29 cellular contexts compared by ENCODE assay signal in genomic region chr20:12170406-12170805, GRCh38.
"Had no signal": no experiment of that assay in that cellular context is flagged by ENCODE, and none has a peak within 500 bp of the region (broad histone marks: within the 10 kb centered on the region; RNA-seq: fewer than 3 reads in every experiment).

No MANE protein-coding gene starts in this region.

- H3K4me1 Mint-ChIP-seq: activated CD4-positive, alpha-beta T cell treated with anti-CD3 and anti-CD28 coated beads for 36 hours; activated CD4-positive, alpha-beta T cell treated with anti-CD3 and anti-CD28 coated beads, Interleukin-2, amount 10 ng/mL, durations not matched to agents 24 days and 14 days; activated CD8-positive, alpha-beta memory T cell treated with anti-CD3 and anti-CD28 coated beads, Interleukin-2, amount 10 ng/mL, durations not matched to agents 7 days and 5 days; activated naive CD4-positive, alpha-beta T cell treated with anti-CD3 and anti-CD28 coated beads, Interleukin-2, amount 50 U/mL, for 24 hours; activated naive CD8-positive, alpha-beta T cell treated with anti-CD3 and anti-CD28 coated beads for 36 hours; activated naive CD8-positive, alpha-beta T cell treated with anti-CD3 and anti-CD28 coated beads, Interleukin-2, amount 50 U/mL, for 24 hours had no signal

- H3K27ac Mint-ChIP-seq: activated CD4-positive, alpha-beta memory T cell treated with anti-CD3 and anti-CD28 coated beads for 36 hours; activated CD4-positive, alpha-beta T cell treated with anti-CD3 and anti-CD28 coated beads for 36 hours; activated CD4-positive, alpha-beta T cell treated with anti-CD3 and anti-CD28 coated beads, Interleukin-2, amount 10 ng/mL, durations not matched to agents 24 days and 14 days; activated CD8-positive, alpha-beta memory T cell treated with anti-CD3 and anti-CD28 coated beads, Interleukin-2, amount 10 ng/mL, durations not matched to agents 7 days and 5 days; activated CD8-positive, alpha-beta T cell treated with anti-CD3 and anti-CD28 coated beads, Interleukin-2, amount 10 ng/mL, durations not matched to agents 7 days and 5 days; activated naive CD4-positive, alpha-beta T cell treated with anti-CD3 and anti-CD28 coated beads for 36 hours; activated naive CD4-positive, alpha-beta T cell treated with anti-CD3 and anti-CD28 coated beads, Interleukin-2, amount 50 U/mL, for 24 hours; activated naive CD8-positive, alpha-beta T cell treated with anti-CD3 and anti-CD28 coated beads for 36 hours; activated naive CD8-positive, alpha-beta T cell treated with anti-CD3 and anti-CD28 coated beads, Interleukin-2, amount 50 U/mL, for 24 hours; activated T-helper 1 cell treated with anti-CD3 and anti-CD28 coated beads, Interleukin-12 subunit alpha, Interleukin-12 subunit beta, Interleukin-2, Interleukin-4 antibody, amounts not matched to agents 30 ng/mL and 10 ng/mL and 1 ng/mL, durations not matched to agents 14 hours and 24 hours and 36 hours; activated T-helper 2 cell treated with anti-CD3 and anti-CD28 coated beads, Interferon-gamma antibody, Interleukin-2, Interleukin-4, amounts not matched to agents 10 μg/mL and 5 μg/mL and 100 μg/mL, durations not matched to agents 14 hours and 24 hours and 36 hours; effector memory CD8-positive, alpha-beta T cell had no signal

- H3K36me3 ChIP-seq: adrenal gland, ascending aorta, brain microvascular endothelial cell, esophagus muscularis mucosa had no signal

- H3K27me3 ChIP-seq: adrenal gland, ascending aorta, brain microvascular endothelial cell, esophagus muscularis mucosa had no signal

- H3K4me3 ChIP-seq: adrenal gland, ascending aorta, esophagus muscularis mucosa had no signal

- ATAC-seq: activated CD4-positive, alpha-beta T cell treated with anti-CD3 and anti-CD28 coated beads for 36 hours; activated CD8-positive, alpha-beta memory T cell treated with anti-CD3 and anti-CD28 coated beads, Interleukin-2, amount 10 ng/mL, durations not matched to agents 7 days and 5 days; activated CD8-positive, alpha-beta T cell treated with anti-CD3 and anti-CD28 coated beads, Interleukin-2, amount 10 ng/mL, durations not matched to agents 7 days and 5 days; activated naive CD8-positive, alpha-beta T cell treated with anti-CD3 and anti-CD28 coated beads, Interleukin-2, amount 50 U/mL, for 24 hours; effector memory CD8-positive, alpha-beta T cell had no signal

- H3K4me1 ChIP-seq: adrenal gland, ascending aorta had no signal

- H3K4me3 Mint-ChIP-seq: activated CD4-positive, alpha-beta memory T cell treated with anti-CD3 and anti-CD28 coated beads for 36 hours; activated CD4-positive, alpha-beta T cell treated with anti-CD3 and anti-CD28 coated beads for 36 hours; activated CD4-positive, alpha-beta T cell treated with anti-CD3 and anti-CD28 coated beads, Interleukin-2, amount 10 ng/mL, durations not matched to agents 24 days and 14 days; activated CD8-positive, alpha-beta memory T cell treated with anti-CD3 and anti-CD28 coated beads, Interleukin-2, amount 10 ng/mL, durations not matched to agents 7 days and 5 days; activated CD8-positive, alpha-beta T cell treated with anti-CD3 and anti-CD28 coated beads, Interleukin-2, amount 10 ng/mL, durations not matched to agents 7 days and 5 days; activated naive CD4-positive, alpha-beta T cell treated with anti-CD3 and anti-CD28 coated beads for 36 hours; activated naive CD4-positive, alpha-beta T cell treated with anti-CD3 and anti-CD28 coated beads, Interleukin-2, amount 50 U/mL, for 24 hours; activated naive CD8-positive, alpha-beta T cell treated with anti-CD3 and anti-CD28 coated beads for 36 hours; activated naive CD8-positive, alpha-beta T cell treated with anti-CD3 and anti-CD28 coated beads, Interleukin-2, amount 50 U/mL, for 24 hours; activated T-helper 1 cell treated with anti-CD3 and anti-CD28 coated beads, Interleukin-12 subunit alpha, Interleukin-12 subunit beta, Interleukin-2, Interleukin-4 antibody, amounts not matched to agents 30 ng/mL and 10 ng/mL and 1 ng/mL, durations not matched to agents 14 hours and 24 hours and 36 hours; effector memory CD8-positive, alpha-beta T cell had no signal

- DNase-seq: activated CD4-positive, alpha-beta memory T cell treated with anti-CD3 and anti-CD28 coated beads for 36 hours; activated CD4-positive, alpha-beta T cell treated with anti-CD3 and anti-CD28 coated beads for 36 hours; activated CD4-positive, alpha-beta T cell treated with anti-CD3 and anti-CD28 coated beads, Interleukin-2, amount 10 ng/mL, durations not matched to agents 24 days and 14 days; activated CD4-positive, CD25-positive, alpha-beta regulatory T cell; activated CD4-positive, CD25-positive, alpha-beta regulatory T cell treated with anti-CD3 and anti-CD28 coated beads, Interleukin-2, amount 50 U/mL, for 72 hours; activated CD8-positive, alpha-beta memory T cell treated with anti-CD3 and anti-CD28 coated beads, Interleukin-2, amount 10 ng/mL, durations not matched to agents 7 days and 5 days; activated CD8-positive, alpha-beta memory T cell treated with anti-CD3 and anti-CD28 coated beads, Interleukin-2, amount 50 U/mL, for 4 hours; activated CD8-positive, alpha-beta T cell treated with anti-CD3 and anti-CD28 coated beads, Interleukin-2, amount 10 ng/mL, durations not matched to agents 7 days and 5 days; activated effector memory CD4-positive, alpha-beta T cell treated with anti-CD3 and anti-CD28 coated beads, Interleukin-2, amount 50 U/mL, for 16 hours; activated naive CD4-positive, alpha-beta T cell treated with anti-CD3 and anti-CD28 coated beads for 36 hours; activated naive CD8-positive, alpha-beta T cell treated with anti-CD3 and anti-CD28 coated beads for 36 hours; activated naive CD8-positive, alpha-beta T cell treated with anti-CD3 and anti-CD28 coated beads, Interleukin-2, amount 50 U/mL, for 24 hours; activated T-cell treated with anti-CD3 and anti-CD28 coated beads, Interleukin-2, amount 50 U/mL, for 1 hour; activated T-cell treated with anti-CD3 and anti-CD28 coated beads, Interleukin-2, amount 50 U/mL, for 48 hours; adrenal gland; brain microvascular endothelial cell; cortex of kidney; dermis blood vessel endothelial cell; effector CD4-positive, alpha-beta T cell; effector memory CD8-positive, alpha-beta T cell; erythroblast; foreskin fibroblast; head of caudate nucleus; T-helper 2 cell had no signal

- H3K27ac ChIP-seq: adrenal gland, ascending aorta, brain microvascular endothelial cell, esophagus muscularis mucosa had no signal

- H3K27me3 Mint-ChIP-seq: activated CD4-positive, alpha-beta memory T cell treated with anti-CD3 and anti-CD28 coated beads for 36 hours; activated CD4-positive, alpha-beta T cell treated with anti-CD3 and anti-CD28 coated beads for 36 hours; activated CD4-positive, alpha-beta T cell treated with anti-CD3 and anti-CD28 coated beads, Interleukin-2, amount 10 ng/mL, durations not matched to agents 24 days and 14 days; activated CD8-positive, alpha-beta memory T cell treated with anti-CD3 and anti-CD28 coated beads, Interleukin-2, amount 10 ng/mL, durations not matched to agents 7 days and 5 days; activated naive CD4-positive, alpha-beta T cell treated with anti-CD3 and anti-CD28 coated beads, Interleukin-2, amount 50 U/mL, for 24 hours; activated naive CD8-positive, alpha-beta T cell treated with anti-CD3 and anti-CD28 coated beads for 36 hours; activated naive CD8-positive, alpha-beta T cell treated with anti-CD3 and anti-CD28 coated beads, Interleukin-2, amount 50 U/mL, for 24 hours; effector memory CD8-positive, alpha-beta T cell had no signal

- H3K36me3 Mint-ChIP-seq: activated CD4-positive, alpha-beta memory T cell treated with anti-CD3 and anti-CD28 coated beads for 36 hours; activated CD8-positive, alpha-beta memory T cell treated with anti-CD3 and anti-CD28 coated beads, Interleukin-2, amount 10 ng/mL, durations not matched to agents 7 days and 5 days; activated naive CD8-positive, alpha-beta T cell treated with anti-CD3 and anti-CD28 coated beads for 36 hours had no signal
